ENCODE assay signal across 29 cellular contexts in genomic region chr13:93238711-93239110, GRCh38. TPM values are rescaled to one million over a fixed set of nuclear protein-coding genes. Genes with fewer than 3 reads are reported as not detected.
"Had no signal": no experiment of that assay in that cellular context is flagged by ENCODE, and none has a peak within 500 bp of the region (broad histone marks: within the 10 kb centered on the region; RNA-seq: fewer than 3 reads in every experiment).

No MANE protein-coding gene starts in this region.

- H3K27me3 ChIP-seq: neural progenitor cell, neutrophil, right atrium auricular region, right lobe of liver, tibial nerve, uterus had no signal

- H3K9me3 ChIP-seq: neutrophil, psoas muscle, uterus had no signal

- H3K4me3 ChIP-seq: left ventricle myocardium inferior, lung, neural progenitor cell, psoas muscle, right atrium auricular region, right lobe of liver, smooth muscle cell, tibial nerve, uterus had no signal

- H2AFZ ChIP-seq: neural progenitor cell, parathyroid adenoma had no signal

- FAIRE-seq: islet of Langerhans, kidney had no signal

- DNase-seq: immature natural killer cell; kidney; left ventricle myocardium inferior; mesendoderm; naive B cell; natural killer cell; nephron progenitor cell; occipital lobe; psoas muscle; right lobe of liver; stimulated activated CD4-positive, alpha-beta T cell treated with anti-CD3 and anti-CD28 coated beads, Interleukin-1b, Interleukin-23, amount 100 ng/mL, for 48 hours; stimulated activated CD4-positive, alpha-beta T cell treated with anti-CD3 and anti-CD28 coated beads, Interleukin-2, amount 100 ng/mL, for 48 hours; stimulated activated CD4-positive, alpha-beta T cell treated with anti-CD3 and anti-CD28 coated beads, Interleukin-4, amount 100 ng/mL, for 4 hours; stimulated activated CD8-positive, alpha-beta memory T cell treated with anti-CD3 and anti-CD28 coated beads, Interleukin-4, amount 100 ng/mL, for 48 hours; stimulated activated naive CD4-positive, alpha-beta T cell treated with Interleukin-2 at 50 U/mL for 16 hours; stimulated activated naive CD8-positive, alpha-beta T cell treated with anti-CD3 and anti-CD28 coated beads, Interleukin-15, amount 100 ng/mL, for 72 hours; substantia nigra; uterus had no signal

- H3K9ac ChIP-seq: neural progenitor cell, parathyroid adenoma had no signal

- H3K36me3 Mint-ChIP-seq: stimulated activated memory B cell treated with anti-CD40 and anti-IgM and Interleukin-4, amounts not matched to agents 10 μg/mL and 1 μg/mL and 100 μg/mL, for 72 hours had no signal

- ATAC-seq: natural killer cell; psoas muscle; right lobe of liver; stimulated activated memory B cell treated with anti-CD40 and anti-IgM and Interleukin-4, amounts not matched to agents 10 μg/mL and 1 μg/mL and 100 μg/mL, for 72 hours; stimulated activated naive CD8-positive, alpha-beta T cell treated with anti-CD3 and anti-CD28 coated beads, Interleukin-15, amount 100 ng/mL, for 72 hours had no signal

- H3K27ac ChIP-seq: left ventricle myocardium inferior, neural progenitor cell, neutrophil, parathyroid adenoma, psoas muscle, right atrium auricular region, right lobe of liver, tibial nerve, uterus had no signal

- H3K27ac Mint-ChIP-seq: immature natural killer cell; mesothelial cell of epicardium; naive B cell; natural killer cell; nephron progenitor cell; neural progenitor cell; stimulated activated memory B cell treated with anti-CD40 and anti-IgM and Interleukin-4, amounts not matched to agents 10 μg/mL and 1 μg/mL and 100 μg/mL, for 72 hours; stimulated activated naive CD8-positive, alpha-beta T cell treated with anti-CD3 and anti-CD28 coated beads, Interleukin-15, amount 100 ng/mL, for 72 hours; type B pancreatic cell had no signal

- H3K4me1 ChIP-seq: left ventricle myocardium inferior, parathyroid adenoma, psoas muscle, uterus had no signal

- H3K79me2 ChIP-seq: parathyroid adenoma had no signal

- H3K27me3 Mint-ChIP-seq: stimulated activated memory B cell treated with anti-CD40 and anti-IgM and Interleukin-4, amounts not matched to agents 10 μg/mL and 1 μg/mL and 100 μg/mL, for 72 hours had no signal

- H3K4me2 ChIP-seq: neural progenitor cell, smooth muscle cell had no signal

- H3K4me3 Mint-ChIP-seq: mesothelial cell of epicardium; naive B cell; natural killer cell; nephron progenitor cell; neural progenitor cell; stimulated activated memory B cell treated with anti-CD40 and anti-IgM and Interleukin-4, amounts not matched to agents 10 μg/mL and 1 μg/mL and 100 μg/mL, for 72 hours; stimulated activated naive CD8-positive, alpha-beta T cell treated with anti-CD3 and anti-CD28 coated beads, Interleukin-15, amount 100 ng/mL, for 72 hours; type B pancreatic cell had no signal

- H3K4me1 Mint-ChIP-seq: naive B cell; natural killer cell; stimulated activated memory B cell treated with anti-CD40 and anti-IgM and Interleukin-4, amounts not matched to agents 10 μg/mL and 1 μg/mL and 100 μg/mL, for 72 hours; stimulated activated naive CD8-positive, alpha-beta T cell treated with anti-CD3 and anti-CD28 coated beads, Interleukin-15, amount 100 ng/mL, for 72 hours had no signal

- H3K36me3 ChIP-seq: left ventricle myocardium inferior, neural progenitor cell, neutrophil, right atrium auricular region, right lobe of liver, tibial nerve, uterus had no signal

RNA-seq across cellular contexts. Expression of gene GPC6, which starts 12.1 kb away (rescaled TPM):
- total RNA-seq: natural killer cell had no signal
- polyA plus RNA-seq: immature natural killer cell had no signal
